ENCODE assay signal across 13 cellular contexts in genomic region chr13:93004919-93005318, GRCh38.
DNase-seq lines count a peak whose midpoint lies in the region; FAIRE-seq and TF ChIP-seq lines count a peak whose summit lies in the region.
"Had no signal": no experiment of that assay in that cellular context is flagged by ENCODE, and none has a peak within 500 bp of the region (broad histone marks: within the 10 kb centered on the region; RNA-seq: fewer than 3 reads in every experiment).

No MANE protein-coding gene starts in this region.

- no peak overlapping the region for H3K4me3 ChIP-seq in epithelial cell of proximal tubule (ENCODE audit: low read depth, low read length)
- H3K4me3 ChIP-seq: spleen had no signal

- peak; percentile 30 for TF ChIP-seq CTCF in epithelial cell of proximal tubule (conservative IDR thresholded peaks at IDR 0.05; ENCODE audit: low read depth, low read length)

- no peak for FAIRE-seq in RCC 7860 (lab: Jason Lieb, UNC)

- DNase-seq in NCI-H146 (lab: John Stamatoyannopoulos, UW): peak; percentile 8
- DNase-seq in NCI-H146 treated with DMSO at 0.1 percent for 48 hours (lab: John Stamatoyannopoulos, UW; ENCODE audit: unreplicated experiment): no peak
- peak; percentile 9 for DNase-seq in NCI-H82 treated with DMSO at 0.1 percent for 48 hours (lab: John Stamatoyannopoulos, UW; ENCODE audit: unreplicated experiment)
- no peak for DNase-seq in epithelial cell of proximal tubule (ENCODE audit: low read depth)
- DNase-seq in renal cortical epithelial cell (ENCODE audit: low read depth): peak; percentile 12
- no peak for DNase-seq in RCC 7860 (ENCODE audit: low spot score)
- no peak for DNase-seq in stimulated activated naive CD4-positive, alpha-beta T cell (lab: John Stamatoyannopoulos, UW)
- DNase-seq in NCI-H774 (lab: John Stamatoyannopoulos, UW): no peak
- DNase-seq: activated CD4-positive, alpha-beta memory T cell treated with anti-CD3 and anti-CD28 coated beads, Interleukin-2, amount 10 ng/mL, durations not matched to agents 7 days and 5 days; activated gamma-delta T cell treated with Interleukin-2 at 50 U/mL for 16 hours; caudate nucleus; spleen; T-helper 17 cell had no signal

Comparison
In these comparisons a context has a peak if more than half of its experiments do, and no peak if none do; other contexts are left out.
1. DNase-seq: peak in NCI-H146 (single experiment), NCI-H82 treated with DMSO at 0.1 percent for 48 hours (single experiment) and renal cortical epithelial cell (single experiment); none in NCI-H146 treated with DMSO at 0.1 percent for 48 hours (single experiment), epithelial cell of proximal tubule (single experiment), RCC 7860 (single experiment), stimulated activated naive CD4-positive, alpha-beta T cell (0 of 6) and NCI-H774 (single experiment).